19 cellular contexts compared by ENCODE assay signal in the genomic region with DNA sequence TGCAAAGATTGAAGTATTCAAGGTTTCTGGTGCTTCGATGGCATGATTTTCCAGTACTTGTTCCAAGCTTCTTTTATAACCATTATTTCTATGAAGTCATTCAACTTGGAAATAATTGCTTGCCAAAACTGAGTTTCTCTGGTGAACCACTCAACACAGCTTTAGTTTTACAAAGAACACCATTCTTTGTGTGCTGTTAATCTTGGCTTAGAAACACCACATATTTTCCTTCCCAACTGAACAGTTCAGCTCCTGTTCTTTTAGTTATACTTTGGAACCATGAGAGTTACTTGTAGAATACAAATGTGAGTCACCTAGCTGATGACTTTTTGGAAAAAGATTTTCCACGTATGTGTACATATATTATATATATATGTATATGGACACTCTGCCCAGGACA. TPM values are rescaled to one million over a fixed set of nuclear protein-coding genes. Genes with fewer than 3 reads are reported as not detected.
A peak's percentile ranks its signal among the peaks of the same experiment; 100 is the strongest.
DNase-seq lines count a peak whose midpoint lies in the region; ATAC-seq and TF ChIP-seq lines count a peak whose summit lies in the region.
"Had no signal": no experiment of that assay in that cellular context is flagged by ENCODE, and none has a peak within 500 bp of the region (broad histone marks: within the 10 kb centered on the region; RNA-seq: fewer than 3 reads in every experiment).

No MANE protein-coding gene starts in this region.

- H3K9me3 ChIP-seq in left ventricle myocardium inferior (replicated peaks) (no peaks in the 10 kb centered on the region), tibial artery (no peaks in the 10 kb centered on the region)
- H3K9me3 ChIP-seq: BLaER1 had no signal

- intact Hi-C loops in Right ventricle myocardium inferior (cut with DNase I): no loop called here
- intact Hi-C loops in left ventricle myocardium inferior (cut with micrococcal nuclease): no loop called here
- intact Hi-C loops in left cardiac atrium (cut with DNase I): no loop called here
- intact Hi-C loops in tibial artery (cut with DNase I; ENCODE audit: low total_unique reads): no loop called here

- H3K4me3 ChIP-seq in left ventricle myocardium inferior (no peak overlapping the region), tibial artery (no peak overlapping the region)
- H3K4me3 ChIP-seq: BLaER1 had no signal

- H3K27me3 ChIP-seq in left ventricle myocardium inferior (ENCODE audit: low read depth) (no peaks in the 10 kb centered on the region), tibial artery (no peaks in the 10 kb centered on the region)

- H3K4me1 ChIP-seq in left ventricle myocardium inferior: peaks cover 15% of the 10 kb centered on the region
- peaks cover 0 to 52% (median 1%) of the 10 kb centered on the region in 4 donors for H3K4me1 ChIP-seq in tibial artery
- H3K4me1 ChIP-seq: BLaER1 had no signal

- H3K27ac ChIP-seq in left ventricle myocardium inferior (replicated peaks): no peak overlapping the region
- H3K27ac ChIP-seq in tibial artery: no peak overlapping the region
- H3K27ac ChIP-seq: 22Rv1, BLaER1 had no signal

- H3K36me3 ChIP-seq in left ventricle myocardium inferior (no peaks in the 10 kb centered on the region), tibial artery (no peaks in the 10 kb centered on the region)
- H3K36me3 ChIP-seq: BLaER1 had no signal

- TF ChIP-seq CTCF in left ventricle myocardium inferior (IDR thresholded peaks at IDR 0.05; ENCODE audit: borderline replicate concordance) (no peak), tibial artery (IDR thresholded peaks at IDR 0.05) (no peak)

- ATAC-seq in Right ventricle myocardium inferior: peak; percentile 76
- peak; percentile 44 to 68 for ATAC-seq in left cardiac atrium
- ATAC-seq: CD8-positive, alpha-beta T cell; HCT116; PC-3 had no signal

- no peak for DNase-seq in Right ventricle myocardium inferior (ENCODE audit: missing footprints)
- DNase-seq in left ventricle myocardium inferior: no peak
- DNase-seq in cerebellar cortex (ENCODE audit: low spot score): peak; percentile 0
- no peak for DNase-seq in left cardiac atrium
- DNase-seq in DMS79 (lab: John Stamatoyannopoulos, UW): no peak
- DNase-seq in stimulated activated CD4-positive, alpha-beta T cell treated with anti-CD3 and anti-CD28 coated beads, Interleukin-15, amount 100 ng/mL, for 24 hours: no peak
- no peak for DNase-seq in tibial artery
- no peak for DNase-seq in glomerular visceral epithelial cell (ENCODE audit: extremely low spot score)
- DNase-seq: CD8-positive, alpha-beta T cell; DMS79 treated with DMSO at 0.1 percent for 48 hours; NCI-H1105 treated with DMSO at 0.1 percent for 48 hours; NCI-H187 treated with DMSO at 0.1 percent for 48 hours; NCI-H2171; NCI-H446 treated with DMSO at 0.1 percent for 48 hours; NCI-H774; PC-3 had no signal

RNA-seq across cellular contexts. Expression of gene TMEM47, which starts 32.7 kb away (rescaled TPM):
- total RNA-seq in Right ventricle myocardium inferior: 32.9 TPM
- 36.6 TPM for total RNA-seq in left ventricle myocardium inferior
- total RNA-seq in left cardiac atrium: 10 to 100 TPM; 28.3 to 33.3 TPM
- total RNA-seq: CD8-positive, alpha-beta T cell had no signal
